ENCODE assay signal across 1 cellular context in genomic region chr20:35215066-35215956, GRCh38.
TF ChIP-seq lines count a peak whose summit lies in the region.

No MANE protein-coding gene starts in this region.

TF ChIP-seq in K562, 482 proteins besides CTCF, POLR2A, EP300 and RAD21 (continued from another document and continues in another):
- TF ChIP-seq ZBTB33 (CRISPR knock-in tag; IDR thresholded peaks at IDR 0.05) (peak; percentile 48; the same call in 1 of the 2 replicates), ZNF395 (CRISPR knock-in tag; IDR thresholded peaks at IDR 0.05) (no peak), TCF7L2 (IDR thresholded peaks at IDR 0.05; ENCODE audit: low read depth, low read length) (no peak), ATF3 (IDR thresholded peaks at IDR 0.05) (peak; percentile 81), ATF3 (CRISPR knock-in tag; conservative IDR thresholded peaks at IDR 0.05) (no peak), FOSL1 (tag; conservative IDR thresholded peaks at IDR 0.05) (peak; percentile 53), LEF1 (IDR thresholded peaks at IDR 0.05) (peak; percentile 35; the same call in 1 of the 2 replicates), ZNF217 (CRISPR knock-in tag; IDR thresholded peaks at IDR 0.05) (no peak), JUND (IDR thresholded peaks at IDR 0.05; ENCODE audit: borderline replicate concordance, low read depth, low read length) (peak; percentile 80), JUND (tag; IDR thresholded peaks at IDR 0.05; ENCODE audit: borderline replicate concordance, low read depth, low read length) (peak; percentile 61; the same call in 1 of the 3 replicates), CREM (IDR thresholded peaks at IDR 0.05; ENCODE audit: low read depth) (peak; percentile 49; the same call in 1 of the 2 replicates), EHMT2 (IDR thresholded peaks at IDR 0.05) (no peak), CEBPG (CRISPR knock-in tag; IDR thresholded peaks at IDR 0.05) (no peak), CEBPG (tag; conservative IDR thresholded peaks at IDR 0.05 in 1 of 2, IDR thresholded peaks at IDR 0.05 in 1 of 2) (peak in 1 of 2 experiments; percentile 59; a peak in 2 of 4 replicates), TRIM24 (IDR thresholded peaks at IDR 0.05) (0 out of 4 replicates have a peak, but pooled peaks of 1 of the 2 experiments have one; percentile 16), MLLT1 (IDR thresholded peaks at IDR 0.05) (0 out of 4 replicates have a peak, but pooled peaks of 1 of the 2 experiments have one; percentile 20), SRSF1 (IDR thresholded peaks at IDR 0.05; ENCODE audit: low read depth, low read length) (no peak), ADNP (tag; IDR thresholded peaks at IDR 0.05) (0 out of 2 replicates have a peak, but pooled peaks have one; percentile 9), CREB1 (IDR thresholded peaks at IDR 0.05) (0 out of 2 replicates have a peak, but pooled peaks have one; percentile 13), CREB1 (CRISPR knock-in tag; IDR thresholded peaks at IDR 0.05) (no peak), ARID1B (IDR thresholded peaks at IDR 0.05) (peak; percentile 56), HES1 (IDR thresholded peaks at IDR 0.05; ENCODE audit: low read depth) (no peak), CEBPB (tag; IDR thresholded peaks at IDR 0.05) (peak; percentile 55), SMARCE1 (IDR thresholded peaks at IDR 0.05) (peak; percentile 79; the same call in 1 of the 2 replicates), ATF7 (IDR thresholded peaks at IDR 0.05) (peak; percentile 91), NEUROD1 (IDR thresholded peaks at IDR 0.05; ENCODE audit: borderline replicate concordance, low read depth, low read length, partially characterized antibody) (no peak), ZNF384 (IDR thresholded peaks at IDR 0.05; ENCODE audit: low read depth, low read length) (peak; percentile 88), SRF (CRISPR knock-in tag; IDR thresholded peaks at IDR 0.05) (peak in 1 of 2 experiments; percentile 58; a peak in 1 of 4 replicates), TEAD4 (IDR thresholded peaks at IDR 0.05; ENCODE audit: low read length) (peak; percentile 17; the same call in 1 of the 2 replicates), TEAD4 (CRISPR knock-in tag; IDR thresholded peaks at IDR 0.05; ENCODE audit: borderline replicate concordance) (no peak), SAFB (IDR thresholded peaks at IDR 0.05; ENCODE audit: borderline replicate concordance, low read depth, low read length) (no peak), ZNF165 (CRISPR knock-in tag; IDR thresholded peaks at IDR 0.05; ENCODE audit: borderline replicate concordance) (no peak), ESRRA (IDR thresholded peaks at IDR 0.05; ENCODE audit: borderline replicate concordance, low read depth) (peak; percentile 21; the same call in 1 of the 2 replicates), ZNF639 (CRISPR knock-in tag; conservative IDR thresholded peaks at IDR 0.05 in 1 of 2, IDR thresholded peaks at IDR 0.05 in 1 of 2) (no peak), ZBTB11 (CRISPR knock-in tag; IDR thresholded peaks at IDR 0.05) (no peak), SMARCA4 (IDR thresholded peaks at IDR 0.05) (peak; percentile 59; the same call in 1 of the 2 replicates), L3MBTL2 (IDR thresholded peaks at IDR 0.05) (no peak), PATZ1 (CRISPR knock-in tag; IDR thresholded peaks at IDR 0.05; ENCODE audit: borderline replicate concordance) (no peak), CUX1 (CRISPR knock-in tag; IDR thresholded peaks at IDR 0.05) (no peak), TFAM (CRISPR knock-in tag; conservative IDR thresholded peaks at IDR 0.05) (no peak), JUN (IDR thresholded peaks at IDR 0.05; ENCODE audit: borderline replicate concordance, low read depth, low read length) (peak; percentile 53; the same call in 1 of the 2 replicates), JUN (CRISPR knock-in tag; IDR thresholded peaks at IDR 0.05; ENCODE audit: borderline replicate concordance) (no peak), BHLHE40 (IDR thresholded peaks at IDR 0.05; ENCODE audit: low read length) (no peak), SMARCC2 (IDR thresholded peaks at IDR 0.05; ENCODE audit: low read depth) (peak; percentile 27; the same call in 1 of the 2 replicates)
